In genomic region chr11:116707250-116707649, GRCh38 we compare ENCODE assay signal across 1 cellular context.
TF ChIP-seq lines count a peak whose summit lies in the region.

No MANE protein-coding gene starts in this region.

TF ChIP-seq in HepG2, 621 proteins besides CTCF, POLR2A, EP300 and RAD21 (continued from another document):
- TF ChIP-seq ZNF609 (CRISPR knock-in tag; IDR thresholded peaks at IDR 0.05; ENCODE audit: borderline replicate concordance) (no peak), IKZF4 (CRISPR knock-in tag; IDR thresholded peaks at IDR 0.05; ENCODE audit: borderline replicate concordance, low read depth, not compliant biosample characterization) (no peak), ZNF737 (CRISPR knock-in tag; IDR thresholded peaks at IDR 0.05; ENCODE audit: borderline replicate concordance) (no peak), ZNF570 (CRISPR knock-in tag; IDR thresholded peaks at IDR 0.05; ENCODE audit: borderline replicate concordance) (no peak)
